ENCODE assay signal across 8 cellular contexts in the genomic region with DNA sequence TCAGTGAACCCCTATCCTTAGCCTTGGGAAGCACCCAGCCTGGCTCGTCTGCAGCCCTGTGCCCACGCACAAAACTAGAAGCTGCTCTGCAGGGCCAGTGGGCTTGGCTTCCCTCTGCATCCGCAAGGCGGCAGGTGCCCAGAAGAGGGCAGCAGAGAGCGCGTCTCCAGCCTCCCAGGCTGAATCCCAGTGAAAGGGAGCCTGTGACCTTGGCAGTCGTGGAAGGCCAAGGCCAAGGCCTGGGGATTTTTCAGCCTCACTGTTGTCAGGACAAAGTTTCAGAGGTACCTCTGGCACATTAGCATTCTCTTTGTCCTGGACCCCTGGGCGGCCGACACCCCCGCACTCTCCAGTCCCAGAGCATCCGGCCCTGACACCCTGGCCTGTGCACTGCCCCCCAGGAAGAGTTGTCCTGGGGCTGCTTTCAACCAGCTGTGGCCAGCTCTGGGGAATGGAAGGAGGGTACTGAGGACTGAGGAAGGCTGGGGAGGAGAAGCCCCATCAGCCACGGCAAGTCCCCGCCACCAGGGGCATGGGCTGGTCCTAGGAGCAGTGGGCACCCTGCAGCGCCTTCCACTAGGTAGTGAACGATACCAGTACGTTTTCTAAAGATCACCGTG.
A peak's percentile ranks its signal among the peaks of the same experiment; 100 is the strongest.
DNase-seq lines count a peak whose midpoint lies in the region; ATAC-seq and TF ChIP-seq lines count a peak whose summit lies in the region.

No MANE protein-coding gene starts in this region.

- H3K27ac Mint-ChIP-seq in CD4-positive, CD25-positive, alpha-beta regulatory T cell = no peak overlapping the region

- H3K4me1 Mint-ChIP-seq in CD4-positive, CD25-positive, alpha-beta regulatory T cell = peaks cover 0 to 8% (median 6%) of the 10 kb centered on the region in 4 donors

- no peaks in the 10 kb centered on the region for H3K36me3 ChIP-seq in CD4-positive, CD25-positive, alpha-beta regulatory T cell (ENCODE audit: control insufficient read depth, insufficient read depth, low read length)
- no peaks in the 10 kb centered on the region for H3K36me3 ChIP-seq in adipocyte (ENCODE audit: control insufficient read depth, insufficient read depth, low read length, severe bottlenecking)
- no peaks in the 10 kb centered on the region for H3K36me3 ChIP-seq in rectal smooth muscle tissue (ENCODE audit: control insufficient read depth, insufficient read depth, low read length)
- no peaks in the 10 kb centered on the region for H3K36me3 ChIP-seq in vagina

- no peak overlapping the region for H3K4me3 Mint-ChIP-seq in CD4-positive, CD25-positive, alpha-beta regulatory T cell

- no peaks in the 10 kb centered on the region for H3K9me3 ChIP-seq in CD4-positive, CD25-positive, alpha-beta regulatory T cell (ENCODE audit: control insufficient read depth in 2 of 2, low read length in 2 of 2)
- no peaks in the 10 kb centered on the region for H3K9me3 ChIP-seq in adipocyte (ENCODE audit: control insufficient read depth, low read length)
- no peaks in the 10 kb centered on the region for H3K9me3 ChIP-seq in vagina

- H3K36me3 Mint-ChIP-seq in CD4-positive, CD25-positive, alpha-beta regulatory T cell = no peaks in the 10 kb centered on the region

- TF ChIP-seq RAD21 in Ishikawa (IDR thresholded peaks at IDR 0.05; ENCODE audit: low read depth) = peak; percentile 88

- ATAC-seq in CD4-positive, CD25-positive, alpha-beta regulatory T cell (ENCODE audit: low read depth in 2 of 2) = peak; percentile 44 to 72
- ATAC-seq in GM19452 (IDR thresholded peaks at IDR 0.05; ENCODE audit: unreplicated experiment) (peak; percentile 87), left cardiac atrium (peak; percentile 80 to 88)

- no peaks in the 10 kb centered on the region for H3K27me3 ChIP-seq in CD4-positive, CD25-positive, alpha-beta regulatory T cell (ENCODE audit: control insufficient read depth, insufficient read depth, low read length)
- no peaks in the 10 kb centered on the region for H3K27me3 ChIP-seq in adipocyte (replicated peaks; ENCODE audit: control insufficient read depth, insufficient read depth, low read length)
- H3K27me3 ChIP-seq in rectal smooth muscle tissue (ENCODE audit: control insufficient read depth, insufficient read depth, low read length) = no peaks in the 10 kb centered on the region
- H3K27me3 ChIP-seq in vagina = no peaks in the 10 kb centered on the region

- no peak for TF ChIP-seq POLR2A in vagina (IDR thresholded peaks at IDR 0.05)

- no peaks in the 10 kb centered on the region for H3K27me3 Mint-ChIP-seq in CD4-positive, CD25-positive, alpha-beta regulatory T cell

- TF ChIP-seq EP300 in Ishikawa (IDR thresholded peaks at IDR 0.05; ENCODE audit: borderline replicate concordance) = no peak

- H3K27ac ChIP-seq in CD4-positive, CD25-positive, alpha-beta regulatory T cell (ENCODE audit: insufficient read depth, low read length, poor library complexity, severe bottlenecking) = no peak overlapping the region
- H3K27ac ChIP-seq in rectal smooth muscle tissue (ENCODE audit: low read depth, low read length) (peak overlapping the region; percentile 96), vagina (peak overlapping the region; percentile 81)

- peak; percentile 41 to 55 (median 53) for DNase-seq in CD4-positive, CD25-positive, alpha-beta regulatory T cell
- DNase-seq in T-helper 1 cell (peak; percentile 33 to 64 (median 51)), adipocyte (ENCODE audit: low read depth) (peak; percentile 86), left cardiac atrium (peak; percentile 82), vagina (ENCODE audit: extremely low spot score in 2 of 2) (no peak)

- intact Hi-C loops in left cardiac atrium (cut with DNase I) (loop anchor here (5.0 kb wide), 3 partner anchors 60 to 175 kb away; no protein-coding TSS in a partner anchor), vagina (cut with DNase I) (loop anchor here (5.0 kb wide), 1 partner anchor 120 kb away; no protein-coding TSS in a partner anchor)

- no peak overlapping the region for H3K4me3 ChIP-seq in CD4-positive, CD25-positive, alpha-beta regulatory T cell (ENCODE audit: low read depth, low read length)
- H3K4me3 ChIP-seq in adipocyte (ENCODE audit: low read length) = no peak overlapping the region
- no peak overlapping the region for H3K4me3 ChIP-seq in rectal smooth muscle tissue (ENCODE audit: low read length)
- H3K4me3 ChIP-seq in vagina = no peak overlapping the region

- peak overlapping the region; percentile 73 for H3K9ac ChIP-seq in adipocyte (ENCODE audit: low read length)
- peak overlapping the region; percentile 33 for H3K9ac ChIP-seq in rectal smooth muscle tissue (ENCODE audit: low read length)

- no peaks in the 10 kb centered on the region for H3K4me1 ChIP-seq in CD4-positive, CD25-positive, alpha-beta regulatory T cell (ENCODE audit: control insufficient read depth, insufficient read depth, low read length, poor library complexity, severe bottlenecking)
- H3K4me1 ChIP-seq in adipocyte (ENCODE audit: control insufficient read depth, insufficient read depth, low read length) (peaks cover 16% of the 10 kb centered on the region), rectal smooth muscle tissue (ENCODE audit: control insufficient read depth, insufficient read depth, low read length) (peaks cover 23% of the 10 kb centered on the region), vagina (peaks cover 49% of the 10 kb centered on the region)

- H3K9me3 Mint-ChIP-seq in CD4-positive, CD25-positive, alpha-beta regulatory T cell = peaks cover 0 to 2% (median 0%) of the 10 kb centered on the region in 7 donors

- peak; percentile 83 to 94 (median 93) for TF ChIP-seq CTCF in vagina (IDR thresholded peaks at IDR 0.05)

TF ChIP-seq in Ishikawa, 13 proteins besides CTCF, POLR2A, EP300 and RAD21:
- TF ChIP-seq, protein P1, sequence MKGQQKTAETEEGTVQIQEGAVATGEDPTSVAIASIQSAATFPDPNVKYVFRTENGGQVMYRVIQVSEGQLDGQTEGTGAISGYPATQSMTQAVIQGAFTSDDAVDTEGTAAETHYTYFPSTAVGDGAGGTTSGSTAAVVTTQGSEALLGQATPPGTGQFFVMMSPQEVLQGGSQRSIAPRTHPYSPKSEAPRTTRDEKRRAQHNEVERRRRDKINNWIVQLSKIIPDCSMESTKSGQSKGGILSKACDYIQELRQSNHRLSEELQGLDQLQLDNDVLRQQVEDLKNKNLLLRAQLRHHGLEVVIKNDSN (IDR thresholded peaks at IDR 0.05) = no peak
- TF ChIP-seq TAF1 (IDR thresholded peaks at IDR 0.05; ENCODE audit: low read depth) = no peak
- TF ChIP-seq, protein P2, sequence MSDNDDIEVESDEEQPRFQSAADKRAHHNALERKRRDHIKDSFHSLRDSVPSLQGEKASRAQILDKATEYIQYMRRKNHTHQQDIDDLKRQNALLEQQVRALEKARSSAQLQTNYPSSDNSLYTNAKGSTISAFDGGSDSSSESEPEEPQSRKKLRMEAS (IDR thresholded peaks at IDR 0.05) = 0 out of 2 replicates have a peak, but pooled peaks have one; percentile 32
- TF ChIP-seq FOXM1 (IDR thresholded peaks at IDR 0.05; ENCODE audit: borderline replicate concordance, low read depth) = no peak
- TF ChIP-seq CREB1 (IDR thresholded peaks at IDR 0.05; ENCODE audit: low read depth) = no peak
- no peak for TF ChIP-seq TEAD4 (IDR thresholded peaks at IDR 0.05)
- TF ChIP-seq TCF12 (IDR thresholded peaks at IDR 0.05; ENCODE audit: low read depth) = no peak
- no peak for TF ChIP-seq ZBTB7A (IDR thresholded peaks at IDR 0.05; ENCODE audit: low read depth)

Comparison
In these comparisons a context has a peak if more than half of its experiments do, and no peak if none do; other contexts are left out.
1. DNase-seq: peak in CD4-positive, CD25-positive, alpha-beta regulatory T cell (3 of 3), T-helper 1 cell (5 of 5), adipocyte (single experiment) and left cardiac atrium (single experiment); none in vagina (0 of 2).
2. Peak in every context shown above with its lines, with median percentiles within 50 percentile points of each other: ATAC-seq.